Comparison of ENCODE assay signal across 12 cellular contexts in genomic region chr6:159043236-159043635, GRCh38. TPM values are rescaled to one million over a fixed set of nuclear protein-coding genes. Genes with fewer than 3 reads are reported as not detected.
DNase-seq lines count a peak whose midpoint lies in the region; ATAC-seq and FAIRE-seq lines count a peak whose summit lies in the region.
"Had no signal": no experiment of that assay in that cellular context is flagged by ENCODE, and none has a peak within 500 bp of the region (broad histone marks: within the 10 kb centered on the region; RNA-seq: fewer than 3 reads in every experiment).

No MANE protein-coding gene starts in this region.

- peak overlapping the region; percentile 98 to 100 (median 98) for H3K27ac Mint-ChIP-seq in CD4-positive, CD25-positive, alpha-beta regulatory T cell
- peak overlapping the region; percentile 95 for H3K27ac Mint-ChIP-seq in activated CD4-positive, alpha-beta memory T cell treated with anti-CD3 and anti-CD28 coated beads for 36 hours
- peak overlapping the region; percentile 99 for H3K27ac Mint-ChIP-seq in memory B cell
- H3K27ac Mint-ChIP-seq: H9 had no signal

- CTCF ChIA-PET in activated CD4-positive, alpha-beta memory T cell treated with anti-CD3 and anti-CD28 coated beads for 36 hours (lab: Charles Lee): interaction anchor here (0.6 to 11.6 kb wide), 12 partner anchors 15 to 92 kb away, joined by 3 to 370 read pairs (median 12); partner anchors contain the start of gene RSPH3

- peak; percentile 41 to 42 for ATAC-seq in CD4-positive, CD25-positive, alpha-beta regulatory T cell (ENCODE audit: low read depth in 2 of 2)
- no peak for ATAC-seq in memory B cell (ENCODE audit: low read depth)
- no peak for ATAC-seq in HG02970 (IDR thresholded peaks at IDR 0.05; ENCODE audit: low FRiP score, unreplicated experiment)

- H3K9me3 ChIP-seq in CD4-positive, CD25-positive, alpha-beta regulatory T cell (ENCODE audit: control insufficient read depth in 2 of 2, low read length in 2 of 2): no peaks in the 10 kb centered on the region

- FAIRE-seq in GM19239 (lab: Jason Lieb, UNC): peak; percentile 39

- peaks cover 54% of the 10 kb centered on the region for H3K36me3 ChIP-seq in CD4-positive, CD25-positive, alpha-beta regulatory T cell (ENCODE audit: control insufficient read depth, insufficient read depth, low read length)
- H3K36me3 ChIP-seq: cardiac muscle cell had no signal

- POLR2A ChIA-PET in activated CD4-positive, alpha-beta memory T cell treated with anti-CD3 and anti-CD28 coated beads for 36 hours (lab: Charles Lee): interaction anchor here (1.0 to 5.6 kb wide), 7 partner anchors 13 to 399 kb away, joined by 3 to 69 read pairs (median 22); no protein-coding TSS in a partner anchor

- H3K4me3 ChIP-seq in CD4-positive, CD25-positive, alpha-beta regulatory T cell (ENCODE audit: low read depth, low read length): peak overlapping the region; percentile 100
- H3K4me3 ChIP-seq: cardiac muscle cell had no signal

- H3K4me1 Mint-ChIP-seq in CD4-positive, CD25-positive, alpha-beta regulatory T cell: peaks cover 7 to 69% (median 44%) of the 10 kb centered on the region in 4 donors
- H3K4me1 Mint-ChIP-seq in activated CD4-positive, alpha-beta memory T cell treated with anti-CD3 and anti-CD28 coated beads for 36 hours (ENCODE audit: low read depth): peaks cover 69% of the 10 kb centered on the region
- peaks cover 45% of the 10 kb centered on the region for H3K4me1 Mint-ChIP-seq in memory B cell

- H3K36me3 Mint-ChIP-seq in CD4-positive, CD25-positive, alpha-beta regulatory T cell: peaks cover 58% of the 10 kb centered on the region
- peaks cover 57% of the 10 kb centered on the region for H3K36me3 Mint-ChIP-seq in activated CD4-positive, alpha-beta memory T cell treated with anti-CD3 and anti-CD28 coated beads for 36 hours
- peaks cover 42% of the 10 kb centered on the region for H3K36me3 Mint-ChIP-seq in memory B cell

- peak overlapping the region; percentile 93 to 100 (median 98) for H3K4me3 Mint-ChIP-seq in CD4-positive, CD25-positive, alpha-beta regulatory T cell
- H3K4me3 Mint-ChIP-seq in activated CD4-positive, alpha-beta memory T cell treated with anti-CD3 and anti-CD28 coated beads for 36 hours: peak overlapping the region; percentile 94
- peak overlapping the region; percentile 96 for H3K4me3 Mint-ChIP-seq in memory B cell

- DNase-seq in CD4-positive, CD25-positive, alpha-beta regulatory T cell: peak in 2 of 3 donors; percentile 58 to 90
- DNase-seq in GM19239 (ENCODE audit: insufficient read length, low spot score) (no peak), memory B cell (ENCODE audit: low spot score in 2 of 2) (no peak), HPDE6-E6E7 (ENCODE audit: extremely low spot score) (no peak), ecto neural progenitor cell (ENCODE audit: low spot score) (no peak)
- DNase-seq in activated CD4-positive, alpha-beta memory T cell treated with anti-CD3 and anti-CD28 coated beads for 36 hours: no peak
- no peak for DNase-seq in effector CD8-positive, alpha-beta T cell (lab: John Stamatoyannopoulos, UW)

- peaks cover 0 to 3% (median 0%) of the 10 kb centered on the region in 7 donors for H3K9me3 Mint-ChIP-seq in CD4-positive, CD25-positive, alpha-beta regulatory T cell
- no peaks in the 10 kb centered on the region for H3K9me3 Mint-ChIP-seq in activated CD4-positive, alpha-beta memory T cell treated with anti-CD3 and anti-CD28 coated beads for 36 hours
- H3K9me3 Mint-ChIP-seq in memory B cell: no peaks in the 10 kb centered on the region
- H3K9me3 Mint-ChIP-seq: H9 had no signal

- no peaks in the 10 kb centered on the region for H3K27me3 Mint-ChIP-seq in CD4-positive, CD25-positive, alpha-beta regulatory T cell
- H3K27me3 Mint-ChIP-seq in activated CD4-positive, alpha-beta memory T cell treated with anti-CD3 and anti-CD28 coated beads for 36 hours: no peaks in the 10 kb centered on the region
- H3K27me3 Mint-ChIP-seq in memory B cell: no peaks in the 10 kb centered on the region

- no peaks in the 10 kb centered on the region for H3K27me3 ChIP-seq in CD4-positive, CD25-positive, alpha-beta regulatory T cell (ENCODE audit: control insufficient read depth, insufficient read depth, low read length)
- H3K27me3 ChIP-seq: cardiac muscle cell, foreskin keratinocyte had no signal

- intact Hi-C loops in activated CD4-positive, alpha-beta memory T cell treated with anti-CD3 and anti-CD28 coated beads for 36 hours (cut with micrococcal nuclease): loop anchor here (2.0 to 5.0 kb wide), 2 partner anchors 36 to 192 kb away; no protein-coding TSS in a partner anchor

- peaks cover 61% of the 10 kb centered on the region for H3K4me1 ChIP-seq in CD4-positive, CD25-positive, alpha-beta regulatory T cell (ENCODE audit: control insufficient read depth, insufficient read depth, low read length, poor library complexity, severe bottlenecking)

- H3K27ac ChIP-seq in CD4-positive, CD25-positive, alpha-beta regulatory T cell (ENCODE audit: insufficient read depth, low read length, poor library complexity, severe bottlenecking): peak overlapping the region; percentile 93
- H3K27ac ChIP-seq: cardiac muscle cell had no signal

RNA-seq across cellular contexts. Expression of gene TAGAP, which starts 1.6 kb away (rescaled TPM):
- total RNA-seq in CD4-positive, CD25-positive, alpha-beta regulatory T cell: 330 TPM
- polyA plus RNA-seq in CD4-positive, CD25-positive, alpha-beta regulatory T cell: 100 to 1,000 TPM; 105 to 191 (median 161) TPM
- 10 to 100 TPM; 40.1 to 41.6 TPM for total RNA-seq in activated CD4-positive, alpha-beta memory T cell treated with anti-CD3 and anti-CD28 coated beads for 36 hours
- total RNA-seq: cardiac muscle cell, Daoy, H9 had no signal
- polyA plus RNA-seq: cardiac muscle cell had no signal

RNA-seq across cellular contexts. Expression of gene RSPH3, which starts 43.2 kb away (rescaled TPM):
- total RNA-seq in CD4-positive, CD25-positive, alpha-beta regulatory T cell: 1.5 TPM
- polyA plus RNA-seq in CD4-positive, CD25-positive, alpha-beta regulatory T cell: 1 to 10 TPM; 2.0 to 3.4 (median 2.5) TPM
- total RNA-seq in activated CD4-positive, alpha-beta memory T cell treated with anti-CD3 and anti-CD28 coated beads for 36 hours: 1 to 10 TPM; 6.1 to 6.8 TPM

Comparison
In these comparisons a context has a peak if more than half of its experiments do, and no peak if none do; other contexts are left out.
1. ATAC-seq: peak in CD4-positive, CD25-positive, alpha-beta regulatory T cell (2 of 2); none in memory B cell (single experiment) and HG02970 (single experiment).
2. DNase-seq: peak in CD4-positive, CD25-positive, alpha-beta regulatory T cell (2 of 3); none in GM19239 (single experiment), activated CD4-positive, alpha-beta memory T cell treated with anti-CD3 and anti-CD28 coated beads for 36 hours (single experiment), memory B cell (0 of 2), HPDE6-E6E7 (single experiment), effector CD8-positive, alpha-beta T cell (single experiment) and ecto neural progenitor cell (single experiment).
3. Peak in every context shown above with its lines, with median percentiles within 50 percentile points of each other: H3K27ac Mint-ChIP-seq and H3K4me3 Mint-ChIP-seq.